8 cellular contexts compared by ENCODE assay signal in the genomic region with DNA sequence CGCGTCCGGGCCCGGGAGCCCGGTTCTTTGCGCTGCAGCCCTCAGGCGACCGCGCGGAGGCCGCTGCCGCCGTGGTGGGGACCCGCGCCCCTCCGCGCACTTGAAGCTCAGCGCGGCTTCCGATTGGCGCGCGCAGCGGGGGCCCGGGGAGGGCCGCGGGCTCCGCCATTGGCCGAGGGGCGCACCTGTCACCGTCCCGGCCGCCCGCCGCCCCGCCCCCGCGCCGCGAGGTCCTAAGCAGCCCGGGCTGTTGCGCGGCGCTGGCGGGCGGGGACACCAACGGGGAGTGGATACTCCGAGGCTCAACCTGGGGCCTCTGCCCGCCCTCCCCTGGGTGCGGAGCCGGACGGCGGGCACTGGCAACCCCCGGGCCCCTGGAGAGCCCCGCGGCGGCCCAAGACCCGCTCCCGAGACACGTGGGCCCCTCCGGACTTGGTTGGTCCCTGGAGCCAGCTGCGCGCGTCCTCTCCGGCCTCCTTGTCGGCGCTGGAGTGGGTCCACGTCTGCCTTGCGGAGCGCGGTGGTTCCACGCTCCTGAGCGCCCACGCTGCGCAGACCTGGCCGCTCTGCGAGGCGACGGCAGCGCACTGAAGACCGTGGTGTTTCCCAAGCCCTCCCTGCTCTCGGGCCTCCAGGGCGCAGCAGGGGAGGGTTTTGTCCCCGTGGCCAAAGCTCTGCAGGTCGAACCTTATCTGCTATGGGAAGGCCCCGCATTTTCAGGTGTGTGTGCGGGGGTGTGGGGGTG. TPM values are rescaled to one million over a fixed set of nuclear protein-coding genes. Genes with fewer than 3 reads are reported as not detected.
DNase-seq lines count a peak whose midpoint lies in the region; ATAC-seq and TF ChIP-seq lines count a peak whose summit lies in the region.

Gene MNX1, minus strand, starts transcription at position 76 of the 745 bp plus-strand sequence. CDS start 313 bp downstream, outside the sequence.

- peak within 1 kb of the TSS; percentile 30 to 83 (median 69) for H3K4me3 Mint-ChIP-seq in naive thymus-derived CD4-positive, alpha-beta T cell

- peak within 1 kb of the TSS; percentile 20 for H3K4me3 ChIP-seq in endocrine pancreas (ENCODE audit: control insufficient read depth, insufficient read depth, low read length)
- peak within 1 kb of the TSS; percentile 24 for H3K4me3 ChIP-seq in naive thymus-derived CD4-positive, alpha-beta T cell (ENCODE audit: low read length)

- no peaks in the 10 kb centered on the region for H3K9me3 ChIP-seq in endocrine pancreas (ENCODE audit: control insufficient read depth, low read length)
- no peaks in the 10 kb centered on the region for H3K9me3 ChIP-seq in naive thymus-derived CD4-positive, alpha-beta T cell (ENCODE audit: control insufficient read depth in 2 of 3, low read length in 3 of 3)

- ATAC-seq in GM18519 (IDR thresholded peaks at IDR 0.05; ENCODE audit: low FRiP score, unreplicated experiment) (peak; percentile 74), HG02885 (IDR thresholded peaks at IDR 0.05; ENCODE audit: poor library complexity, unreplicated experiment) (peak; percentile 87)
- ATAC-seq in naive thymus-derived CD4-positive, alpha-beta T cell, result peak; percentile 77

- H3K9ac ChIP-seq in endocrine pancreas (ENCODE audit: control insufficient read depth, insufficient read depth, low read length), result peak within 1 kb of the TSS; percentile 99

- POLR2A ChIA-PET in naive thymus-derived CD4-positive, alpha-beta T cell (lab: Charles Lee), result no interaction called here

- H3K27ac ChIP-seq in 22Rv1, result peak within 1 kb of the TSS; percentile 67
- peak within 1 kb of the TSS; percentile 96 for H3K27ac ChIP-seq in VCaP
- H3K27ac ChIP-seq in naive thymus-derived CD4-positive, alpha-beta T cell (ENCODE audit: low read depth, low read length), result no peak within 1 kb of the TSS

- H3K36me3 Mint-ChIP-seq in naive thymus-derived CD4-positive, alpha-beta T cell, result peaks cover 0 to 3% (median 0%) of the 10 kb centered on the region in 5 donors

- H3K27me3 Mint-ChIP-seq in naive thymus-derived CD4-positive, alpha-beta T cell, result peaks cover 58 to 85% (median 65%) of the 10 kb centered on the region in 5 donors

- H3K36me3 ChIP-seq in endocrine pancreas (ENCODE audit: control insufficient read depth, insufficient read depth, low read length), result no peaks in the 10 kb centered on the region
- no peaks in the 10 kb centered on the region for H3K36me3 ChIP-seq in naive thymus-derived CD4-positive, alpha-beta T cell (ENCODE audit: control insufficient read depth in 2 of 3, insufficient read depth in 3 of 3, low read length in 3 of 3)

- no peaks in the 10 kb centered on the region for H3K4me1 ChIP-seq in endocrine pancreas (ENCODE audit: control insufficient read depth, insufficient read depth, low read length)
- no peaks in the 10 kb centered on the region for H3K4me1 ChIP-seq in naive thymus-derived CD4-positive, alpha-beta T cell (ENCODE audit: control insufficient read depth in 2 of 2, insufficient read depth in 2 of 2, low read length in 2 of 2)

- peaks cover 8 to 17% (median 9%) of the 10 kb centered on the region in 7 donors for H3K4me1 Mint-ChIP-seq in naive thymus-derived CD4-positive, alpha-beta T cell

- intact Hi-C loops in naive thymus-derived CD4-positive, alpha-beta T cell (cut with micrococcal nuclease), result no loop called here

- CTCF ChIA-PET in naive thymus-derived CD4-positive, alpha-beta T cell (lab: Charles Lee), result no interaction called here

- peaks cover 0 to 2% (median 0%) of the 10 kb centered on the region in 11 donors for H3K9me3 Mint-ChIP-seq in naive thymus-derived CD4-positive, alpha-beta T cell

- DNase-seq in NCI-H1694 (lab: John Stamatoyannopoulos, UW) (peak; percentile 56), CD1c-positive myeloid dendritic cell (ENCODE audit: extremely low spot score) (no peak)
- peak in 4 of 9 donors; percentile 11 to 49 (median 20) for DNase-seq in naive thymus-derived CD4-positive, alpha-beta T cell

- TF ChIP-seq CTCF in 22Rv1 (IDR thresholded peaks at IDR 0.05), result no peak
- no peak for TF ChIP-seq CTCF in VCaP (conservative IDR thresholded peaks at IDR 0.05)

- H3K27me3 ChIP-seq in endocrine pancreas (ENCODE audit: control insufficient read depth, insufficient read depth, low read length), result no peaks in the 10 kb centered on the region
- H3K27me3 ChIP-seq in naive thymus-derived CD4-positive, alpha-beta T cell (ENCODE audit: control insufficient read depth in 2 of 2, insufficient read depth in 2 of 2, low read length in 2 of 2), result peaks cover 9 to 19% of the 10 kb centered on the region in 2 donors

- peak within 1 kb of the TSS in 1 of 9 donors; percentile 63 for H3K27ac Mint-ChIP-seq in naive thymus-derived CD4-positive, alpha-beta T cell

RNA-seq across cellular contexts. Expression of gene MNX1, which starts in this region (rescaled TPM):
- not detected for total RNA-seq in naive thymus-derived CD4-positive, alpha-beta T cell
- polyA plus RNA-seq in naive thymus-derived CD4-positive, alpha-beta T cell, result not detected

Comparison
In these comparisons a context has a peak if more than half of its experiments do, and no peak if none do; other contexts are left out.
1. Peak in ATAC-seq and H3K4me3 ChIP-seq in naive thymus-derived CD4-positive, alpha-beta T cell; RNA of the gene not detected or under 1 TPM.